In the genomic region with DNA sequence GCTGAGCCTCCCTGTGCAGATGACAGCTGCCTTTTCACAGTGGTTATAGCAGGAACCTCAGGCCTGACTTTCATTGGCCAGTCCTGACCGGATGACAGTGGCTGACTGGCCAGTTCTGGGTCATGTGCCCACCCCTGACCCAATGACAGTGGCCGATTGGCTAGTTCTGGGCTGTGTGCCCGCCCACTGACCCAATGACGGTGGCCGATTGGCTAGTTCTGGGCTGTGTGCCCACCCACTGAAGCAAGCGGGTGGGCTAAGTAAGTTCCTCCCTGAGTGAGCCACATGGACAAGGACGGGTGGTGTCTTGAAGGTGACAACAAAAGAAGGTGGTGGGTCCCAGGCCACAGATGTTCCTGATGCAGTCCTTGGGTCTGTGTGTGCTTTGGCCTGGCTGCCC, we compare ENCODE assay signal across 9 cellular contexts. TPM values are rescaled to one million over a fixed set of nuclear protein-coding genes. Genes with fewer than 3 reads are reported as not detected.
DNase-seq lines count a peak whose midpoint lies in the region; ATAC-seq, FAIRE-seq and TF ChIP-seq lines count a peak whose summit lies in the region.
"Had no signal": no experiment of that assay in that cellular context is flagged by ENCODE, and none has a peak within 500 bp of the region (broad histone marks: within the 10 kb centered on the region; RNA-seq: fewer than 3 reads in every experiment).

No MANE protein-coding gene starts in this region.

- no peak for FAIRE-seq in pancreas (lab: Jason Lieb, UNC)

- peak; percentile 20 for DNase-seq in activated CD4-positive, alpha-beta T cell treated with anti-CD3 and anti-CD28 coated beads for 48 hours
- DNase-seq in activated CD4-positive, alpha-beta T cell treated with anti-CD3 and anti-CD28 coated beads, Interleukin-2, amount 50 U/mL, for 1 hour = no peak
- DNase-seq in NCI-H82 treated with DMSO at 0.1 percent for 48 hours (lab: John Stamatoyannopoulos, UW; ENCODE audit: unreplicated experiment) = peak; percentile 34
- DNase-seq in epithelial cell of esophagus (ENCODE audit: low read depth) = peak; percentile 17
- peak in 1 of 6 donors; percentile 34 for DNase-seq in pancreas
- no peak for DNase-seq in germinal center (ENCODE audit: low spot score)
- no peak for DNase-seq in stimulated activated CD4-positive, alpha-beta T cell treated with anti-CD3 and anti-CD28 coated beads, Interleukin-4, amount 100 ng/mL, for 24 hours
- DNase-seq: CD8-positive, alpha-beta memory T cell had no signal

- ATAC-seq in pancreas (peak in 3 of 4 donors; percentile 43 to 77 (median 61)), HG03280 (IDR thresholded peaks at IDR 0.05; ENCODE audit: unreplicated experiment) (no peak)

- H3K4me3 ChIP-seq in epithelial cell of esophagus (ENCODE audit: low read length) (no peak overlapping the region), pancreas (no peak overlapping the region)

- no peaks in the 10 kb centered on the region for H3K27me3 ChIP-seq in pancreas

- peaks cover 0 to 9% (median 0%) of the 10 kb centered on the region in 3 donors for H3K36me3 ChIP-seq in pancreas

- no peaks in the 10 kb centered on the region for H3K9me3 ChIP-seq in pancreas

- intact Hi-C loops in pancreas (cut with DNase I) = no loop called here

- 93 to 94% methylated on average over 7 of the region's 7 CpGs for WGBS in pancreas, 2 donors

- no peak overlapping the region for H3K27ac ChIP-seq in pancreas

- TF ChIP-seq CTCF in epithelial cell of esophagus (IDR thresholded peaks at IDR 0.05; ENCODE audit: insufficient read depth, low read depth, low read length, missing control alignments) = no peak
- TF ChIP-seq CTCF in pancreas (IDR thresholded peaks at IDR 0.05) = no peak

- no peaks in the 10 kb centered on the region for H3K4me1 ChIP-seq in pancreas

RNA-seq across cellular contexts. Expression of a gene that starts 9.5 kb away (rescaled TPM):
- 10 to 100 TPM; 23.1 to 41.0 (median 27.5) TPM for total RNA-seq in pancreas
- 10 to 100 TPM; 68.8 to 72.2 TPM for polyA plus RNA-seq in pancreas

RNA-seq across cellular contexts. Expression of a gene that starts 34.9 kb away (rescaled TPM):
- total RNA-seq in pancreas = 10 to 100 TPM in 1 of 6 donors, 1 to 10 TPM in 3, under 1 TPM in 2; 0.37 to 25.4 (median 1.6) TPM
- polyA plus RNA-seq in pancreas = 1 to 10 TPM; 1.8 to 4.7 TPM
- polyA plus RNA-seq: CD8-positive, alpha-beta memory T cell had no signal

RNA-seq across cellular contexts. Expression of a gene that starts 39.4 kb away (rescaled TPM):
- total RNA-seq in pancreas = 1 to 10 TPM; 1.1 to 3.3 (median 1.6) TPM
- polyA plus RNA-seq in pancreas = 10 to 100 TPM in 1 of 2 donors, 1 to 10 TPM in 1; 9.4 to 14.3 TPM

Comparison
In these comparisons a context has a peak if more than half of its experiments do, and no peak if none do; other contexts are left out.
1. DNase-seq: peak in activated CD4-positive, alpha-beta T cell treated with anti-CD3 and anti-CD28 coated beads for 48 hours (single experiment), NCI-H82 treated with DMSO at 0.1 percent for 48 hours (single experiment) and epithelial cell of esophagus (single experiment); none in activated CD4-positive, alpha-beta T cell treated with anti-CD3 and anti-CD28 coated beads, Interleukin-2, amount 50 U/mL, for 1 hour (single experiment), germinal center (single experiment) and stimulated activated CD4-positive, alpha-beta T cell treated with anti-CD3 and anti-CD28 coated beads, Interleukin-4, amount 100 ng/mL, for 24 hours (single experiment).